In the genomic region with DNA sequence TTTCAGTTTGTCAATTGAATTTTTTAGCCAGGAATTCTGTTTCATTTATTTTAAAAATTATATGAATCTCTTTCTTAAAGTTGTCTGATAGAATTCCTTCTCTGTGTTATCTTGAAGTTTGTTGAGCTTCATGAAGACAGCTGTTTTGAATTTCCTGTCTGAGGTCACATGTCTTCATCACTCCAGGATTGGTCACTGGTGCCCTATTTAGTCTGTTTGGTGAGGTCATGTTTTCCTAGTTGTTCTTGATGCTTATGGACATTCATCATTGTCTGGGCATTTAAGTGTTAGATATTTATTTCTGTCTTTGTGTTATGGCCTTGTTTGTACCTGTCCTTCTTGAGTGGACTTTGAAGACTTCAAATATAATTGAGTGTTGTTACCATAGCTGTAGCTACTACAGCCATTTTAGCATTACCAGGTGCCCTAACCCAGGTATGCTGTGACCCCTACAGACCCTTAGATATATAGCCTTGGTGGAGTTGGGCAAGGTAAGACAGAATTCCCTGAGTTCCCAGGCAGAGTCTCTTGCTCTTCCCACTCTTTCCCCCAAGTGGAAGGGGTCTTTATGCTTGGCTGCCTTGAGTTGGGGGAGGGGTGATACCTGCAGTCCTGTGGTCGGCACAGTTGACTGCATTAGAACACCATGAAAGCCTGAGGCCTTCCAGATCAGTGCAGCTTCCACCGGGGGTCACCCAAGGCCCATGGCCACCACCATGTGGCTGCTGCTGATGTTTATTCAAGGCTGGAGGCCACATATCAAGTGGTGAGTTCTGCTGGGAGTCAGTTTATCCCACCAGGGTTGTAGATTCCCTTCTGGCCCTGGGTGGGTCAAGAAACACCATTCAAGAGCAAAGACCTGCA, we compare ENCODE assay signal across 13 cellular contexts.
DNase-seq lines count a peak whose midpoint lies in the region; ATAC-seq, FAIRE-seq and TF ChIP-seq lines count a peak whose summit lies in the region.
"Had no signal": no experiment of that assay in that cellular context is flagged by ENCODE, and none has a peak within 500 bp of the region (broad histone marks: within the 10 kb centered on the region; RNA-seq: fewer than 3 reads in every experiment).

No MANE protein-coding gene starts in this region.

- H3K4me3 ChIP-seq in Loucy (ENCODE audit: low read length, poor library complexity, severe bottlenecking), result no peak overlapping the region

- no peaks in the 10 kb centered on the region for H3K9me3 ChIP-seq in Loucy (ENCODE audit: insufficient read depth, low read depth, low read length)

- no peaks in the 10 kb centered on the region for H3K79me2 ChIP-seq in Loucy (ENCODE audit: insufficient read depth, low read length)

- H2AFZ ChIP-seq in Loucy (ENCODE audit: low read length), result peak overlapping the region; percentile 62

- ATAC-seq in HG03520 (IDR thresholded peaks at IDR 0.05; ENCODE audit: unreplicated experiment), result no peak
- ATAC-seq: stimulated activated memory B cell treated with anti-CD40 and anti-IgM and Interleukin-4, amounts not matched to agents 10 μg/mL and 1 μg/mL and 100 μg/mL, for 72 hours had no signal

- DNase-seq in D721Med (ENCODE audit: insufficient read length, low spot score), result no peak
- DNase-seq in cerebellar cortex (ENCODE audit: low spot score), result peak; percentile 22
- DNase-seq in left kidney (ENCODE audit: low read depth, low spot score), result peak; percentile 21
- no peak for DNase-seq in amniotic stem cell (lab: John Stamatoyannopoulos, UW)
- no peak for DNase-seq in activated T-cell treated with anti-CD3 and anti-CD28 coated beads for 4 hours
- no peak for DNase-seq in SW480 (ENCODE audit: low spot score)
- DNase-seq: activated CD4-positive, alpha-beta memory T cell treated with anti-CD3 and anti-CD28 coated beads for 36 hours; DND-41; NCI-H1694; Right ventricle myocardium superior had no signal

- no peak overlapping the region for H3K4me2 ChIP-seq in Loucy (ENCODE audit: low read depth, low read length, poor library complexity, severe bottlenecking)

- no peak overlapping the region for H3K9ac ChIP-seq in Loucy (ENCODE audit: low read depth, low read length, poor library complexity, severe bottlenecking)

- no peaks in the 10 kb centered on the region for H3K36me3 ChIP-seq in Loucy (ENCODE audit: insufficient read depth, low read length)

- no peak for FAIRE-seq in D721Med (lab: Jason Lieb, UNC)

- peaks cover 19% of the 10 kb centered on the region for H3K27me3 ChIP-seq in Loucy (ENCODE audit: insufficient read depth, low read length, poor library complexity, severe bottlenecking)

- H3K9me2 ChIP-seq in Loucy (replicated peaks; ENCODE audit: low read depth, low read length), result no peaks in the 10 kb centered on the region

- no peaks in the 10 kb centered on the region; the same call in 1 of the 2 replicates for H3F3A ChIP-seq in Loucy (ENCODE audit: low read depth)

- no peaks in the 10 kb centered on the region for H3K4me1 ChIP-seq in Loucy (ENCODE audit: insufficient read depth, low read length, poor library complexity, severe bottlenecking)

- H4K20me1 ChIP-seq in Loucy (ENCODE audit: insufficient read depth, low read length, poor library complexity, severe bottlenecking), result no peaks in the 10 kb centered on the region

- TF ChIP-seq CTCF in D721Med (IDR thresholded peaks at IDR 0.05; ENCODE audit: insufficient read depth, missing control alignments) (peak; percentile 2), Loucy (conservative IDR thresholded peaks at IDR 0.05; ENCODE audit: low read length) (peak; percentile 78)

Comparison
In these comparisons a context has a peak if more than half of its experiments do, and no peak if none do; other contexts are left out.
1. DNase-seq: peak in cerebellar cortex (single experiment) and left kidney (single experiment); none in D721Med (single experiment), amniotic stem cell (single experiment), activated T-cell treated with anti-CD3 and anti-CD28 coated beads for 4 hours (single experiment) and SW480 (single experiment).